ENCODE assay signal across 8 cellular contexts in genomic region chr21:41168391-41169257, GRCh38. TPM values are rescaled to one million over a fixed set of nuclear protein-coding genes. Genes with fewer than 3 reads are reported as not detected.
DNase-seq lines count a peak whose midpoint lies in the region; ATAC-seq and TF ChIP-seq lines count a peak whose summit lies in the region.

No MANE protein-coding gene starts in this region.

- peak; percentile 32 for DNase-seq in activated CD4-positive, alpha-beta T cell treated with anti-CD3 and anti-CD28 coated beads for 36 hours
- no peak for DNase-seq in activated CD4-positive, alpha-beta T cell treated with anti-CD3 and anti-CD28 coated beads, Interleukin-2, amount 50 U/mL, for 4 hours
- DNase-seq in NCI-H69 (lab: John Stamatoyannopoulos, UW) (peak; percentile 84), cardiac fibroblast (ENCODE audit: low read depth in 2 of 2) (peak; percentile 64 to 69), islet precursor cell (peak; percentile 76)

- POLR2A ChIA-PET in activated CD4-positive, alpha-beta T cell treated with anti-CD3 and anti-CD28 coated beads for 36 hours (lab: Charles Lee), result no interaction called here

- H3K27ac ChIP-seq in skeletal muscle tissue (ENCODE audit: low read depth, low read length), result peak overlapping the region; percentile 80

- no peak overlapping the region for H3K27ac Mint-ChIP-seq in activated CD4-positive, alpha-beta T cell treated with anti-CD3 and anti-CD28 coated beads for 36 hours

- peak overlapping the region; percentile 59 for H3K4me3 Mint-ChIP-seq in activated CD4-positive, alpha-beta T cell treated with anti-CD3 and anti-CD28 coated beads for 36 hours

- peaks cover 0 to 19% (median 16%) of the 10 kb centered on the region in 3 donors for H3K4me1 ChIP-seq in skeletal muscle tissue (ENCODE audit: control insufficient read depth in 3 of 3, insufficient read depth in 3 of 3, low read length in 3 of 3)

- ATAC-seq in activated CD4-positive, alpha-beta T cell treated with anti-CD3 and anti-CD28 coated beads for 36 hours, result no peak
- ATAC-seq in HG03139 (IDR thresholded peaks at IDR 0.05; ENCODE audit: unreplicated experiment), result no peak
- no peak for ATAC-seq in HG02763 (IDR thresholded peaks at IDR 0.05; ENCODE audit: unreplicated experiment)

- H3K36me3 Mint-ChIP-seq in activated CD4-positive, alpha-beta T cell treated with anti-CD3 and anti-CD28 coated beads for 36 hours (ENCODE audit: low read depth), result no peaks in the 10 kb centered on the region

- peaks cover 33% of the 10 kb centered on the region for H3K27me3 Mint-ChIP-seq in activated CD4-positive, alpha-beta T cell treated with anti-CD3 and anti-CD28 coated beads for 36 hours

- peak overlapping the region; percentile 70 to 87 for H3K4me3 ChIP-seq in cardiac fibroblast (replicated peaks in 1 of 2; ENCODE audit: low read depth in 2 of 2, low read length in 2 of 2)
- peak overlapping the region; percentile 64 to 71 (median 70) for H3K4me3 ChIP-seq in skeletal muscle tissue (ENCODE audit: low read length in 3 of 3)

- CTCF ChIA-PET in activated CD4-positive, alpha-beta T cell treated with anti-CD3 and anti-CD28 coated beads for 36 hours (lab: Charles Lee), result interaction anchor here (0.6 to 2.3 kb wide), 2 partner anchors 14 to 16 kb away, joined by 4 to 5 read pairs; no protein-coding TSS in a partner anchor

- no peak for TF ChIP-seq CTCF in cardiac fibroblast (IDR thresholded peaks at IDR 0.05; ENCODE audit: low read depth, low read length)

- H3K4me1 Mint-ChIP-seq in activated CD4-positive, alpha-beta T cell treated with anti-CD3 and anti-CD28 coated beads for 36 hours, result peaks cover 5% of the 10 kb centered on the region

- no peaks in the 10 kb centered on the region for H3K9me3 ChIP-seq in skeletal muscle tissue (ENCODE audit: control insufficient read depth in 3 of 3, low read length in 3 of 3)

- peak overlapping the region; percentile 72 to 79 (median 77) for H3K9ac ChIP-seq in skeletal muscle tissue (ENCODE audit: low read depth in 1 of 3, low read length in 3 of 3)

- H3K27me3 ChIP-seq in skeletal muscle tissue (ENCODE audit: control insufficient read depth in 3 of 3, insufficient read depth in 3 of 3, low read length in 3 of 3), result no peaks in the 10 kb centered on the region

- H3K9me3 Mint-ChIP-seq in activated CD4-positive, alpha-beta T cell treated with anti-CD3 and anti-CD28 coated beads for 36 hours (ENCODE audit: low read depth), result no peaks in the 10 kb centered on the region

- H3K36me3 ChIP-seq in skeletal muscle tissue (ENCODE audit: control insufficient read depth in 3 of 3, insufficient read depth in 3 of 3, low read length in 3 of 3), result peaks cover 0 to 5% (median 0%) of the 10 kb centered on the region in 3 donors

- intact Hi-C loops in activated CD4-positive, alpha-beta T cell treated with anti-CD3 and anti-CD28 coated beads for 36 hours (cut with DNase I, micrococcal nuclease), result no loop called here

RNA-seq across cellular contexts. Expression of gene BACE2, which starts 0.7 kb away (rescaled TPM):
- under 1 TPM; 0.25 to 0.50 TPM for total RNA-seq in activated CD4-positive, alpha-beta T cell treated with anti-CD3 and anti-CD28 coated beads for 36 hours
- total RNA-seq in skeletal muscle tissue, result 39.1 TPM

Comparison
In these comparisons a context has a peak if more than half of its experiments do, and no peak if none do; other contexts are left out.
1. DNase-seq: peak in activated CD4-positive, alpha-beta T cell treated with anti-CD3 and anti-CD28 coated beads for 36 hours (single experiment), NCI-H69 (single experiment), cardiac fibroblast (2 of 2) and islet precursor cell (single experiment); none in activated CD4-positive, alpha-beta T cell treated with anti-CD3 and anti-CD28 coated beads, Interleukin-2, amount 50 U/mL, for 4 hours (0 of 2).
2. RNA of gene BACE2, which starts 0.7 kb away (total RNA-seq): 39.1 TPM in skeletal muscle tissue (single experiment); 0.25 to 0.50 TPM in activated CD4-positive, alpha-beta T cell treated with anti-CD3 and anti-CD28 coated beads for 36 hours; every median in the first group is over 10 times any median in the second.